ENCODE assay signal across 1 cellular context in genomic region chr19:34475026-34475974, GRCh38.
TF ChIP-seq lines count a peak whose summit lies in the region.

No MANE protein-coding gene starts in this region.

TF ChIP-seq in HCT116, 20 proteins besides CTCF, POLR2A, EP300 and RAD21:
- TF ChIP-seq ATF3 (IDR thresholded peaks at IDR 0.05): no peak
- no peak for TF ChIP-seq MAX (IDR thresholded peaks at IDR 0.05)
- no peak for TF ChIP-seq SP1 (IDR thresholded peaks at IDR 0.05; ENCODE audit: low read depth)
- TF ChIP-seq FOSL1 (IDR thresholded peaks at IDR 0.05; ENCODE audit: low read depth): no peak
- no peak for TF ChIP-seq SRF (IDR thresholded peaks at IDR 0.05; ENCODE audit: low read depth)
- TF ChIP-seq POLR2AphosphoS5 (IDR thresholded peaks at IDR 0.05; ENCODE audit: low read depth, low read length): no peak
- TF ChIP-seq JUND (IDR thresholded peaks at IDR 0.05): no peak
- TF ChIP-seq TCF7L2 (IDR thresholded peaks at IDR 0.05; ENCODE audit: borderline replicate concordance, extremely low read depth, insufficient read depth, insufficient read length): no peak
- TF ChIP-seq YY1 (IDR thresholded peaks at IDR 0.05; ENCODE audit: extremely low read depth, insufficient replicate concordance, low read depth, low read length): no peak
- TF ChIP-seq CBX3 (IDR thresholded peaks at IDR 0.05; ENCODE audit: low read depth): no peak
- TF ChIP-seq CEBPB (IDR thresholded peaks at IDR 0.05; ENCODE audit: low read depth): no peak
- no peak for TF ChIP-seq ZBTB33 (IDR thresholded peaks at IDR 0.05; ENCODE audit: extremely low read depth, insufficient replicate concordance, low read length)
- no peak for TF ChIP-seq EZH2 (IDR thresholded peaks at IDR 0.05)
- no peak for TF ChIP-seq EZH2phosphoT487 (IDR thresholded peaks at IDR 0.05; ENCODE audit: borderline replicate concordance)
- TF ChIP-seq REST (IDR thresholded peaks at IDR 0.05; ENCODE audit: low read depth): no peak
- no peak for TF ChIP-seq EGR1 (IDR thresholded peaks at IDR 0.05; ENCODE audit: low read depth)
- TF ChIP-seq ZFX (IDR thresholded peaks at IDR 0.05): no peak
- no peak for TF ChIP-seq ZNF274 (IDR thresholded peaks at IDR 0.05; ENCODE audit: low read depth, low read length)
- TF ChIP-seq SIN3A (IDR thresholded peaks at IDR 0.05; ENCODE audit: low read depth): no peak
